Comparison of ENCODE assay signal across 8 cellular contexts in genomic region chr17:28597606-28598383, GRCh38. TPM values are rescaled to one million over a fixed set of nuclear protein-coding genes. Genes with fewer than 3 reads are reported as not detected.
DNase-seq lines count a peak whose midpoint lies in the region; ATAC-seq, FAIRE-seq and TF ChIP-seq lines count a peak whose summit lies in the region.

No MANE protein-coding gene starts in this region.

- H3K9ac ChIP-seq in SK-N-SH: peak overlapping the region; percentile 87
- H3K9ac ChIP-seq in fibroblast of lung (ENCODE audit: insufficient read depth, low read length): no peak overlapping the region

- H3K4me1 ChIP-seq in SK-N-SH (ENCODE audit: control insufficient read depth in 1 of 2, insufficient read depth in 2 of 2, low read depth in 1 of 2, low read length in 1 of 2) (peaks cover 6 to 9% of the 10 kb centered on the region in 2 experiments; a peak in 1 of 4 replicates), PC-9 (replicated peaks; ENCODE audit: insufficient read depth) (peaks cover 17% of the 10 kb centered on the region), fibroblast of lung (ENCODE audit: control insufficient read depth, extremely low read depth, insufficient read depth, low read length) (peaks cover 6% of the 10 kb centered on the region), small intestine (ENCODE audit: control insufficient read depth in 2 of 2, insufficient read depth in 1 of 2, low read depth in 1 of 2, low read length in 1 of 2) (peaks cover 0 to 5% of the 10 kb centered on the region in 2 donors)

- DNase-seq in SK-N-SH: no peak
- peak in 1 of 2 experiments; percentile 36 for DNase-seq in PC-9
- DNase-seq in fibroblast of lung (ENCODE audit: low read depth in 2 of 2): no peak
- DNase-seq in small intestine: peak; percentile 79
- no peak for DNase-seq in Right ventricle myocardium inferior (ENCODE audit: missing footprints)

- TF ChIP-seq CTCF in SK-N-SH (IDR thresholded peaks at IDR 0.05) (no peak), PC-9 (conservative IDR thresholded peaks at IDR 0.05) (no peak), fibroblast of lung (conservative IDR thresholded peaks at IDR 0.05 in 1 of 2, IDR thresholded peaks at IDR 0.05 in 1 of 2; ENCODE audit: low read depth in 1 of 2, low read length in 2 of 2) (no peak)

- no peaks in the 10 kb centered on the region for H3K9me3 ChIP-seq in SK-N-SH
- no peaks in the 10 kb centered on the region for H3K9me3 ChIP-seq in PC-9 (ENCODE audit: insufficient read depth, low read depth)
- H3K9me3 ChIP-seq in fibroblast of lung (ENCODE audit: control insufficient read depth, insufficient read depth, low read depth, low read length): no peaks in the 10 kb centered on the region
- H3K9me3 ChIP-seq in small intestine (ENCODE audit: control insufficient read depth, low read depth): no peaks in the 10 kb centered on the region

- CTCF ChIA-PET in SK-N-SH (lab: Yijun Ruan, JAX): interaction anchor here (0.9 to 1.6 kb wide), 3 partner anchors 15 to 48 kb away, joined by 3 to 7 read pairs (median 4); no protein-coding TSS in a partner anchor
- CTCF ChIA-PET in PC-9 (lab: Charles Lee): no interaction called here

- no TSS peak for BruUV-seq in PC-9 (replicated peaks; lab: Mats Ljungman, UMichigan)

- no peak for TF ChIP-seq EP300 in SK-N-SH (IDR thresholded peaks at IDR 0.05; ENCODE audit: borderline replicate concordance in 1 of 2, low read depth in 1 of 2, low read length in 1 of 2)

- 38% methylated on average over 5 of the region's 5 CpGs for WGBS in SK-N-SH (ENCODE audit: low lambda C conversion rate)
- WGBS in small intestine, 3 donors: 28 to 33% (median 33%) methylated on average over 5 of the region's 5 CpGs

- ATAC-seq in SK-N-SH treated with all-trans-retinoic acid at 6 μM for 48 hours: no peak
- ATAC-seq in Right ventricle myocardium inferior: no peak
- no peak for ATAC-seq in GM18873 (IDR thresholded peaks at IDR 0.05; ENCODE audit: low FRiP score, unreplicated experiment)
- ATAC-seq in HG02970 (IDR thresholded peaks at IDR 0.05; ENCODE audit: low FRiP score, unreplicated experiment): no peak

- H3K9me2 ChIP-seq in SK-N-SH (no peaks in the 10 kb centered on the region), PC-9 (ENCODE audit: insufficient read depth) (no peaks in the 10 kb centered on the region)

- intact Hi-C loops in PC-9 (cut with micrococcal nuclease; ENCODE audit: unreplicated experiment) (no loop called here), Right ventricle myocardium inferior (cut with DNase I) (loop anchor here (5.0 kb wide), 1 partner anchor 45 kb away; the partner anchor contains the start of gene UNC119)

- POLR2A ChIA-PET in SK-N-SH (lab: Yijun Ruan, JAX): interaction anchor here (1.3 kb wide), 1 partner anchor 51 kb away, joined by 3 read pairs; no protein-coding TSS in a partner anchor
- POLR2A ChIA-PET in PC-9 (lab: Charles Lee; ENCODE audit: unreplicated experiment): no interaction called here

- H3F3A ChIP-seq in SK-N-SH (replicated peaks; ENCODE audit: insufficient read depth) (peaks cover 25% of the 10 kb centered on the region), PC-9 (ENCODE audit: insufficient read depth, low read depth) (peaks cover 29% of the 10 kb centered on the region)

- H3K79me2 ChIP-seq in SK-N-SH (ENCODE audit: insufficient read depth) (peaks cover 55% of the 10 kb centered on the region), PC-9 (ENCODE audit: low read depth) (peaks cover 17% of the 10 kb centered on the region), fibroblast of lung (ENCODE audit: control insufficient read depth, insufficient read depth, low read length) (peaks cover 16% of the 10 kb centered on the region)

- no peak for FAIRE-seq in small intestine (lab: Jason Lieb, UNC)

- TF ChIP-seq RAD21 in SK-N-SH (IDR thresholded peaks at IDR 0.05; ENCODE audit: low read length): no peak

- peak overlapping the region in 1 of 2 experiments; percentile 94; a peak in 2 of 4 replicates for H3K27ac ChIP-seq in SK-N-SH (ENCODE audit: low read depth in 2 of 2, low read length in 1 of 2)
- peak overlapping the region; percentile 8; the same call in 1 of the 2 replicates for H3K27ac ChIP-seq in PC-9
- H3K27ac ChIP-seq in fibroblast of lung (ENCODE audit: insufficient read depth, low read length): peak overlapping the region; percentile 94
- H3K27ac ChIP-seq in small intestine (ENCODE audit: low read depth in 1 of 2, low read length in 1 of 2): peak overlapping the region in 1 of 2 donors; percentile 37

- peak overlapping the region; percentile 93 for H3K4me2 ChIP-seq in SK-N-SH
- peak overlapping the region; percentile 93 for H3K4me2 ChIP-seq in PC-9
- H3K4me2 ChIP-seq in fibroblast of lung (ENCODE audit: extremely low read depth, insufficient read depth, low read length): peak overlapping the region; percentile 98

- H3K4me3 ChIP-seq in SK-N-SH (ENCODE audit: low read depth in 2 of 2, low read length in 1 of 2): peak overlapping the region; percentile 65 to 83
- peak overlapping the region; percentile 79 for H3K4me3 ChIP-seq in PC-9
- H3K4me3 ChIP-seq in fibroblast of lung (replicated peaks in 1 of 4; ENCODE audit: control extremely low read depth in 1 of 4, insufficient read depth in 1 of 4, low read depth in 3 of 4, low read length in 4 of 4): peak overlapping the region; percentile 62 to 94 (median 86)
- H3K4me3 ChIP-seq in small intestine (ENCODE audit: low read depth in 1 of 2, low read length in 2 of 2): peak overlapping the region in 1 of 2 donors; percentile 68

- no peaks in the 10 kb centered on the region for H3K27me3 ChIP-seq in SK-N-SH (ENCODE audit: insufficient read depth)
- no peaks in the 10 kb centered on the region for H3K27me3 ChIP-seq in PC-9 (ENCODE audit: insufficient read depth, low read depth)
- H3K27me3 ChIP-seq in fibroblast of lung (ENCODE audit: control insufficient read depth, insufficient read depth, low read length): no peaks in the 10 kb centered on the region
- no peaks in the 10 kb centered on the region for H3K27me3 ChIP-seq in small intestine (ENCODE audit: control insufficient read depth in 2 of 2, insufficient read depth in 2 of 2, low read length in 2 of 2)

- H3K36me3 ChIP-seq in SK-N-SH (replicated peaks in 1 of 2; ENCODE audit: control insufficient read depth in 1 of 2, insufficient read depth in 2 of 2, low read length in 1 of 2): peaks cover under 1 to 6% of the 10 kb centered on the region in 2 experiments
- H3K36me3 ChIP-seq in PC-9 (ENCODE audit: low read depth): peaks cover 9% of the 10 kb centered on the region; the same call in 1 of the 2 replicates
- no peaks in the 10 kb centered on the region for H3K36me3 ChIP-seq in fibroblast of lung (ENCODE audit: control insufficient read depth, insufficient read depth, low read length)
- no peaks in the 10 kb centered on the region for H3K36me3 ChIP-seq in small intestine (ENCODE audit: control insufficient read depth in 2 of 2, insufficient read depth in 2 of 2, low read length in 2 of 2)

- no peaks in the 10 kb centered on the region for H4K20me1 ChIP-seq in SK-N-SH (ENCODE audit: insufficient read depth)
- no peaks in the 10 kb centered on the region for H4K20me1 ChIP-seq in PC-9 (ENCODE audit: insufficient read depth)
- H4K20me1 ChIP-seq in fibroblast of lung (ENCODE audit: control insufficient read depth, extremely low read depth, insufficient read depth, low read length): no peaks in the 10 kb centered on the region

- H2AFZ ChIP-seq in SK-N-SH (ENCODE audit: low read depth): peak overlapping the region; percentile 93; the same call in 1 of the 2 replicates
- peak overlapping the region; percentile 99 for H2AFZ ChIP-seq in PC-9
- H2AFZ ChIP-seq in fibroblast of lung (ENCODE audit: low read length): no peak overlapping the region

RNA-seq across cellular contexts. Expression of gene SPAG5, which starts 1.0 kb away (rescaled TPM):
- polyA plus RNA-seq in SK-N-SH (2012; rRNA removed) (36.5 and 42.3 TPM in 2 replicates), fibroblast of lung (12.0 and 48.8 TPM in 2 replicates), small intestine (10 to 100 TPM; 20.3 to 37.3 (median 33.5) TPM)
- 28.0 and 31.0 TPM in 2 replicates for polyA plus RNA-seq in SK-N-SH (2012; cell fraction: cytosol; rRNA removed)
- 100 and 104 TPM in 2 replicates for polyA plus RNA-seq in SK-N-SH (2012; cell fraction: nucleus; rRNA removed)
- total RNA-seq in PC-9 (2021) (101 and 109 TPM in 2 replicates), fibroblast of lung (1.5 and 13.7 TPM in 2 replicates), Right ventricle myocardium inferior (1.6 TPM)
- polyA plus RNA-seq in fibroblast of lung (2012): 7.1 and 35.4 TPM in 2 replicates
- polyA minus RNA-seq in fibroblast of lung (ENCODE audit: low replicate concordance): 21.9 and 102 TPM in 2 replicates

RNA-seq across cellular contexts. Expression of gene RSKR, which starts 16.2 kb away (rescaled TPM):
- 7.9 and 13.1 TPM in 2 replicates for polyA plus RNA-seq in SK-N-SH (2012; rRNA removed)
- polyA plus RNA-seq in SK-N-SH (2012; cell fraction: cytosol; rRNA removed): 1.7 and 2.5 TPM in 2 replicates
- polyA plus RNA-seq in SK-N-SH (2012; cell fraction: nucleus; rRNA removed): 62.1 and 74.4 TPM in 2 replicates
- 21.7 and 25.8 TPM in 2 replicates for total RNA-seq in PC-9 (2021)
- total RNA-seq in fibroblast of lung: 3.8 and 4.1 TPM in 2 replicates
- polyA plus RNA-seq in fibroblast of lung: 1.8 and 2.5 TPM in 2 replicates
- polyA plus RNA-seq in fibroblast of lung (2012): 1.0 and 1.4 TPM in 2 replicates
- 4.2 and 6.8 TPM in 2 replicates for polyA minus RNA-seq in fibroblast of lung (ENCODE audit: low replicate concordance)
- polyA plus RNA-seq in small intestine: 1 to 10 TPM in 1 of 3 donors, under 1 TPM in 2; 0.22 to 3.3 (median 0.54) TPM
- 5.0 TPM for total RNA-seq in Right ventricle myocardium inferior

RNA-seq across cellular contexts. Expression of gene ALDOC, which starts 21.1 kb away (rescaled TPM):
- polyA plus RNA-seq in SK-N-SH (2012; rRNA removed) (10.1 and 10.3 TPM in 2 replicates), fibroblast of lung (47.3 and 111 TPM in 2 replicates), small intestine (10 to 100 TPM; 27.6 to 85.0 (median 37.8) TPM)
- 5.8 and 9.9 TPM in 2 replicates for polyA plus RNA-seq in SK-N-SH (2012; cell fraction: cytosol; rRNA removed)
- polyA plus RNA-seq in SK-N-SH (2012; cell fraction: nucleus; rRNA removed): 7.8 and 9.9 TPM in 2 replicates
- total RNA-seq in PC-9 (2021) (17.4 and 21.6 TPM in 2 replicates), fibroblast of lung (59.3 and 91.3 TPM in 2 replicates), Right ventricle myocardium inferior (396 TPM)
- 30.1 and 73.5 TPM in 2 replicates for polyA plus RNA-seq in fibroblast of lung (2012)
- 57.6 and 181 TPM in 2 replicates for polyA minus RNA-seq in fibroblast of lung (ENCODE audit: low replicate concordance)

RNA-seq across cellular contexts. Expression of gene PIGS, which starts 26.5 kb away (rescaled TPM):
- polyA plus RNA-seq in SK-N-SH (2012; rRNA removed): 54.9 and 78.5 TPM in 2 replicates
- polyA plus RNA-seq in SK-N-SH (2012; cell fraction: cytosol; rRNA removed): 46.0 and 65.3 TPM in 2 replicates
- polyA plus RNA-seq in SK-N-SH (2012; cell fraction: nucleus; rRNA removed): 60.3 and 73.0 TPM in 2 replicates
- 57.6 and 64.2 TPM in 2 replicates for total RNA-seq in PC-9 (2021)
- 32.6 and 53.7 TPM in 2 replicates for total RNA-seq in fibroblast of lung
- 59.9 and 68.4 TPM in 2 replicates for polyA plus RNA-seq in fibroblast of lung
- polyA plus RNA-seq in fibroblast of lung (2012): 58.8 and 77.4 TPM in 2 replicates
- polyA minus RNA-seq in fibroblast of lung (ENCODE audit: low replicate concordance): 126 and 153 TPM in 2 replicates
- 10 to 100 TPM; 24.8 to 51.0 (median 28.6) TPM for polyA plus RNA-seq in small intestine
- 41.1 TPM for total RNA-seq in Right ventricle myocardium inferior

RNA-seq across cellular contexts. Expression of gene UNC119, which starts 45.4 kb away (rescaled TPM):
- polyA plus RNA-seq in SK-N-SH (2012; rRNA removed) (89.9 and 106 TPM in 2 replicates), fibroblast of lung (24.6 and 26.4 TPM in 2 replicates), small intestine (10 to 100 TPM; 14.6 to 40.9 (median 18.9) TPM)
- polyA plus RNA-seq in SK-N-SH (2012; cell fraction: cytosol; rRNA removed): 49.1 and 66.9 TPM in 2 replicates
- 187 and 203 TPM in 2 replicates for polyA plus RNA-seq in SK-N-SH (2012; cell fraction: nucleus; rRNA removed)
- total RNA-seq in PC-9 (2021) (39.7 and 48.8 TPM in 2 replicates), fibroblast of lung (16.9 and 19.2 TPM in 2 replicates), Right ventricle myocardium inferior (22.2 TPM)
- polyA plus RNA-seq in fibroblast of lung (2012): 16.2 and 17.3 TPM in 2 replicates
- 16.2 and 23.9 TPM in 2 replicates for polyA minus RNA-seq in fibroblast of lung (ENCODE audit: low replicate concordance)
